8 cellular contexts compared by ENCODE assay signal in the genomic region with DNA sequence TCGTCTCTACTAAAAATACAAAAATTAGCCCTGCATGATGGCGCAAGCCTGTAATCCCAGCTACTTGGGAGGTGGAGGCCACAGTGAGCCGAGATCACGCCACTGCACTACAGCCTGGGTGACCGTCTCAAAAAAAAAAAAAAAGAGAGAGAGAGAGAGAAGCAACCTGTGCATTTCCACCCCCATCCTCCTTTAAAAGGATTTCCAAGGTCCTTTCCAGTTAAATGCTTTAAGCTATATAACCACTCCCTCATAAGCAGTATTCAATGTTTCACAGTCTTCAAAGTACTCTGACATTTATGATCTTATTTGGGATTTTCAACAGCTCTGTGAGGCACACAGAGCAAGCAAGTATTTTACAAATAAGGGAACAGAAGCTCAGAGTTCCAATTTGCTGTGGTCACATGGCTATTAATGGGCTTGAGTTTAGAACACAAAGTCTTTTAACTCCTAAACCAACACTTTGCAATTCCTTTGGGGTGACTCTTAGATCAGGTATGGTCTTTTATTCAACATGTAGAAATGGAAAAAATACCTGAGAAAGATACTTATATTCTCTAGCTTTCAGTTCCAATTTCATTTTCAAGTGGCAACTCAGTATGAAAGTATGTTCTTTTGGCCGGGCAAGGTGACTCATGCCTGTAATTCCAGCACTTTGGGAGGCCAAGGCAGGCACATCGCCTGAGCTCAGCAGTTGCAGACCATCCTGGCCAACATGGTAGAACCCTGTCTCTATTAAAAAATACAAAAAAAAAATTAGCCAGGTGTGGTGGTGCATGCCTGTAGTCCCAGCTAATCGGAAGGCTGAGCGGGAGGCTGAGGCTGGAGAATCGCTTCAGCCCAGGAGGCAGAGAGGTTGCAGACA. TPM values are rescaled to one million over a fixed set of nuclear protein-coding genes. Genes with fewer than 3 reads are reported as not detected.
DNase-seq lines count a peak whose midpoint lies in the region; ATAC-seq and TF ChIP-seq lines count a peak whose summit lies in the region.

No MANE protein-coding gene starts in this region.

- H3K9me3 ChIP-seq in Peyer's patch, result no peaks in the 10 kb centered on the region
- H3K9me3 ChIP-seq in uterus, result no peaks in the 10 kb centered on the region

- no peak for TF ChIP-seq CTCF in Peyer's patch (IDR thresholded peaks at IDR 0.05)
- no peak for TF ChIP-seq CTCF in chondrocyte (IDR thresholded peaks at IDR 0.05)
- TF ChIP-seq CTCF in uterus (IDR thresholded peaks at IDR 0.05), result no peak

- H3K27ac Mint-ChIP-seq in chondrocyte (ENCODE audit: unreplicated experiment), result peak overlapping the region; percentile 85
- peak overlapping the region; percentile 71 to 89 for H3K27ac Mint-ChIP-seq in natural killer cell treated with Interleukin-12 subunit alpha and Interleukin-12 subunit beta and Interleukin-15 and Interleukin-18, amount 100 ng/mL, for 72 hours

- no peaks in the 10 kb centered on the region for H3K36me3 Mint-ChIP-seq in chondrocyte (ENCODE audit: low read depth)
- H3K36me3 Mint-ChIP-seq in natural killer cell treated with Interleukin-12 subunit alpha and Interleukin-12 subunit beta and Interleukin-15 and Interleukin-18, amount 100 ng/mL, for 72 hours, result no peaks in the 10 kb centered on the region

- peaks cover 0 to 8% (median 0%) of the 10 kb centered on the region in 4 donors for H3K4me1 ChIP-seq in Peyer's patch
- H3K4me1 ChIP-seq in uterus, result peaks cover 0 to 5% of the 10 kb centered on the region in 2 donors

- H3K27ac ChIP-seq in Peyer's patch, result peak overlapping the region in 3 of 4 donors; percentile 31 to 75 (median 44)
- H3K27ac ChIP-seq in uterus, result peak overlapping the region; percentile 85 to 96

- H3K27me3 ChIP-seq in Peyer's patch (no peaks in the 10 kb centered on the region), uterus (no peaks in the 10 kb centered on the region)

- no peak overlapping the region for H3K4me3 ChIP-seq in Peyer's patch
- H3K4me3 ChIP-seq in uterus, result peak overlapping the region in 1 of 2 donors; percentile 0

- H3K4me3 Mint-ChIP-seq in chondrocyte (ENCODE audit: unreplicated experiment), result peak overlapping the region; percentile 60
- peak overlapping the region; percentile 61 for H3K4me3 Mint-ChIP-seq in natural killer cell treated with Interleukin-12 subunit alpha and Interleukin-12 subunit beta and Interleukin-15 and Interleukin-18, amount 100 ng/mL, for 72 hours

- TF ChIP-seq POLR2A in Peyer's patch (IDR thresholded peaks at IDR 0.05), result no peak
- peak in 1 of 2 donors; percentile 39 for TF ChIP-seq POLR2A in uterus (IDR thresholded peaks at IDR 0.05)

- ATAC-seq in natural killer cell treated with Interleukin-12 subunit alpha and Interleukin-12 subunit beta and Interleukin-15 and Interleukin-18, amount 100 ng/mL, for 72 hours, result peak; percentile 84 to 89

- DNase-seq in activated T-cell treated with anti-CD3 and anti-CD28 coated beads for 24 hours (ENCODE audit: low read depth) (peak; percentile 47), Peyer's patch (no peak), chondrocyte (ENCODE audit: low spot score) (no peak), uterus (peak; percentile 32 to 47), amygdala (lab: John Stamatoyannopoulos, UW) (no peak), NCI-H2171 treated with DMSO at 0.1 percent for 48 hours (lab: John Stamatoyannopoulos, UW) (no peak)
- no peak for DNase-seq in activated T-cell treated with anti-CD3 and anti-CD28 coated beads, Interleukin-2, amount 50 U/mL, for 1 hour
- DNase-seq in natural killer cell treated with Interleukin-12 subunit alpha and Interleukin-12 subunit beta and Interleukin-15 and Interleukin-18, amount 100 ng/mL, for 72 hours (ENCODE audit: low spot score), result peak; percentile 63

- no peaks in the 10 kb centered on the region for H3K27me3 Mint-ChIP-seq in chondrocyte (ENCODE audit: low read depth)
- no peaks in the 10 kb centered on the region for H3K27me3 Mint-ChIP-seq in natural killer cell treated with Interleukin-12 subunit alpha and Interleukin-12 subunit beta and Interleukin-15 and Interleukin-18, amount 100 ng/mL, for 72 hours

- peaks cover 73% of the 10 kb centered on the region for H3K4me1 Mint-ChIP-seq in chondrocyte (ENCODE audit: low read depth)
- peaks cover 30 to 45% of the 10 kb centered on the region in 2 donors for H3K4me1 Mint-ChIP-seq in natural killer cell treated with Interleukin-12 subunit alpha and Interleukin-12 subunit beta and Interleukin-15 and Interleukin-18, amount 100 ng/mL, for 72 hours (ENCODE audit: low read depth in 2 of 2)

- H3K36me3 ChIP-seq in Peyer's patch, result no peaks in the 10 kb centered on the region
- H3K36me3 ChIP-seq in uterus, result no peaks in the 10 kb centered on the region

- intact Hi-C loops in uterus (cut with DNase I; ENCODE audit: low total_unique reads), result no loop called here

- H3K9me3 Mint-ChIP-seq in chondrocyte (ENCODE audit: low read depth), result no peaks in the 10 kb centered on the region
- no peaks in the 10 kb centered on the region for H3K9me3 Mint-ChIP-seq in natural killer cell treated with Interleukin-12 subunit alpha and Interleukin-12 subunit beta and Interleukin-15 and Interleukin-18, amount 100 ng/mL, for 72 hours

RNA-seq across cellular contexts. Expression of gene SPOP, which starts 31.3 kb away (rescaled TPM):
- 10 to 100 TPM; 72.2 to 81.3 (median 74.7) TPM for total RNA-seq in Peyer's patch
- 62.9 to 69.6 TPM (median 63.8 TPM) in 3 replicates for total RNA-seq in chondrocyte
- total RNA-seq in natural killer cell treated with Interleukin-12 subunit alpha and Interleukin-12 subunit beta and Interleukin-15 and Interleukin-18, amount 100 ng/mL, for 72 hours, result 10 to 100 TPM; 59.3 to 87.7 TPM
- total RNA-seq in uterus, result 100 to 1,000 TPM in 2 of 4 donors, 10 to 100 TPM in 2; 44.3 to 147 (median 99.0) TPM

Comparison
In these comparisons a context has a peak if more than half of its experiments do, and no peak if none do; other contexts are left out.
1. DNase-seq: peak in activated T-cell treated with anti-CD3 and anti-CD28 coated beads for 24 hours (single experiment), natural killer cell treated with Interleukin-12 subunit alpha and Interleukin-12 subunit beta and Interleukin-15 and Interleukin-18, amount 100 ng/mL, for 72 hours (single experiment) and uterus (2 of 2); none in activated T-cell treated with anti-CD3 and anti-CD28 coated beads, Interleukin-2, amount 50 U/mL, for 1 hour (single experiment), Peyer's patch (0 of 3), chondrocyte (single experiment), amygdala (0 of 56) and NCI-H2171 treated with DMSO at 0.1 percent for 48 hours (single experiment).